1 cellular context compared by ENCODE assay signal in the genomic region with DNA sequence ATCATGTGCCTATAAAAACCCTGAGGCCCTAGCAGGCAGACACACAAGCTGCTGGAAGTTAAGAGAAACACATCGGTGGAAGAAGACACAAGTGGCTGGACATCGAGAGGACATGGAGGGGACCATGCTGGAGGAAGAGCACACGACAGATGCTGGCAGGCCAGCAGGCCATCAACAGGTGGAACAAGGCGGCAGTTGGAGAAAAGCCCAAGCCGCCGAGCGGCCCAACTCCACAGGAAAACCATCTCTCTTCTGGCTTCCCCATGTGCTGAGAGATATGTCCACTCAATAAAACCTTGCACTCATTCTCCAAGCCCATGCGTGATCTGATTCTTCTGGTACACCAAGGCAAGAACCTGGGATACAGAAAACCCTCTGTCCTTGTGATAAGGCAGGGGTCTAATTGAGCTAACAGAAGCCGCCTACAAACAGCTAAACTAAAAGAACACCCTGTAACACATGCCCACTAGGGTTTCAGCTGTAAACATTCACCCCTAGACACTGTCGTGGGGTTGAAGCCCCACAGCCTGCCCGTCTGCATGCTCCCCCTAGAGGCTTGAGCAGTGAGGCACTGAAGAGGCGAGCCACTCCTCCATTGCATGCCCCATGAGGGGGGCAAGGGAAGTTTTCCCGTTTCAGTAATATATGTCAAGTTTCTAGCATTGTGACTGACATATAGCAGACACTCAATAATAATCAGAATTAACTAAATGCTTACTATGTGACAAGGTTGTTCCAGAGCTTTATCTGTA.
TF ChIP-seq lines count a peak whose summit lies in the region.

No MANE protein-coding gene starts in this region.

TF ChIP-seq in HepG2, 621 proteins besides CTCF, POLR2A, EP300 and RAD21:
- TF ChIP-seq SMC3 (IDR thresholded peaks at IDR 0.05; ENCODE audit: low read length) (peak; percentile 7; the same call in 1 of the 2 replicates), ZNF652 (CRISPR knock-in tag; IDR thresholded peaks at IDR 0.05; ENCODE audit: borderline replicate concordance, low read depth) (no peak), SOX6 (IDR thresholded peaks at IDR 0.05) (no peak), SOX6 (CRISPR knock-in tag; IDR thresholded peaks at IDR 0.05) (no peak), ZBTB21 (CRISPR knock-in tag; IDR thresholded peaks at IDR 0.05) (no peak), NR2F6 (IDR thresholded peaks at IDR 0.05) (no peak), NR2F6 (CRISPR knock-in tag; IDR thresholded peaks at IDR 0.05) (no peak), PRDM4 (CRISPR knock-in tag; IDR thresholded peaks at IDR 0.05; ENCODE audit: borderline replicate concordance) (no peak), STAG1 (CRISPR knock-in tag; IDR thresholded peaks at IDR 0.05) (peak; percentile 49), NFYB (CRISPR knock-in tag; IDR thresholded peaks at IDR 0.05) (no peak), CC2D1A (CRISPR knock-in tag; IDR thresholded peaks at IDR 0.05) (no peak), U2AF1 (optimal IDR thresholded peaks at IDR 0.05; ENCODE audit: low read depth, low read length) (no peak), ZBTB33 (CRISPR knock-in tag; IDR thresholded peaks at IDR 0.05) (no peak)
